In genomic region chr5:157390179-157390923, GRCh38 we compare ENCODE assay signal across 8 cellular contexts.
A peak's percentile ranks its signal among the peaks of the same experiment; 100 is the strongest.
DNase-seq lines count a peak whose midpoint lies in the region; ATAC-seq, FAIRE-seq and TF ChIP-seq lines count a peak whose summit lies in the region.

No MANE protein-coding gene starts in this region.

- no peaks in the 10 kb centered on the region for H3K9me3 Mint-ChIP-seq in naive thymus-derived CD8-positive, alpha-beta T cell

- DNase-seq in COLO829 (ENCODE audit: low spot score): peak; percentile 35
- peak; percentile 91 for DNase-seq in astrocyte of the hippocampus (ENCODE audit: low read depth, low spot score)
- peak in 1 of 10 donors; percentile 20 for DNase-seq in naive thymus-derived CD8-positive, alpha-beta T cell
- peak; percentile 91 for DNase-seq in urothelium cell line (ENCODE audit: low spot score)
- DNase-seq in cerebellum (ENCODE audit: low spot score): no peak

- H3K27ac Mint-ChIP-seq in naive thymus-derived CD8-positive, alpha-beta T cell: peak overlapping the region; percentile 4 to 95 (median 80)

- peak; percentile 62 for FAIRE-seq in urothelium cell line (lab: Jason Lieb, UNC)

- POLR2A ChIA-PET in naive thymus-derived CD8-positive, alpha-beta T cell (lab: Charles Lee): no interaction called here

- peak; percentile 72 for ATAC-seq in SK-N-SH treated with all-trans-retinoic acid at 6 μM for 48 hours
- ATAC-seq in naive thymus-derived CD8-positive, alpha-beta T cell: peak in 1 of 2 donors; percentile 33
- no peak for ATAC-seq in GM18907 (IDR thresholded peaks at IDR 0.05; ENCODE audit: unreplicated experiment)
- ATAC-seq in HG03565 (IDR thresholded peaks at IDR 0.05; ENCODE audit: unreplicated experiment): no peak

- H3K4me1 Mint-ChIP-seq in naive thymus-derived CD8-positive, alpha-beta T cell: peaks cover 4 to 12% (median 6%) of the 10 kb centered on the region in 4 donors

- peaks cover 18 to 81% (median 45%) of the 10 kb centered on the region in 3 donors for H3K36me3 Mint-ChIP-seq in naive thymus-derived CD8-positive, alpha-beta T cell

- peak overlapping the region in 1 of 10 donors; percentile 60 for H3K4me3 Mint-ChIP-seq in naive thymus-derived CD8-positive, alpha-beta T cell

- no peaks in the 10 kb centered on the region for H3K27me3 Mint-ChIP-seq in naive thymus-derived CD8-positive, alpha-beta T cell

TF ChIP-seq in SK-N-SH treated with all-trans-retinoic acid at 6 μM for 48 hours, 23 proteins besides CTCF, POLR2A, EP300 and RAD21:
- TF ChIP-seq BACH2 (CRISPR knock-in tag; IDR thresholded peaks at IDR 0.05; ENCODE audit: borderline replicate concordance) (no peak), GLIS3 (CRISPR knock-in tag; IDR thresholded peaks at IDR 0.05) (no peak), PPARA (CRISPR knock-in tag; IDR thresholded peaks at IDR 0.05; ENCODE audit: borderline replicate concordance) (no peak), ZNF565 (CRISPR knock-in tag; conservative IDR thresholded peaks at IDR 0.05; ENCODE audit: low read depth) (no peak), ISL1 (CRISPR knock-in tag; IDR thresholded peaks at IDR 0.05) (no peak), OSR1 (CRISPR knock-in tag; IDR thresholded peaks at IDR 0.05) (no peak), ZNF8 (CRISPR knock-in tag; IDR thresholded peaks at IDR 0.05) (no peak), ZNF70 (CRISPR knock-in tag; IDR thresholded peaks at IDR 0.05) (no peak), ESRRG (CRISPR knock-in tag; IDR thresholded peaks at IDR 0.05) (no peak), CSRNP3 (CRISPR knock-in tag; IDR thresholded peaks at IDR 0.05) (no peak), CSDC2 (CRISPR knock-in tag; IDR thresholded peaks at IDR 0.05) (no peak), CREB5 (CRISPR knock-in tag; IDR thresholded peaks at IDR 0.05; ENCODE audit: low read depth) (no peak), ZFP30 (CRISPR knock-in tag; IDR thresholded peaks at IDR 0.05) (no peak), ARNTL (CRISPR knock-in tag; IDR thresholded peaks at IDR 0.05; ENCODE audit: borderline replicate concordance, low read depth) (no peak), RARB (CRISPR knock-in tag; IDR thresholded peaks at IDR 0.05) (no peak), ZFP3 (CRISPR knock-in tag; IDR thresholded peaks at IDR 0.05) (no peak), ZC3H10 (CRISPR knock-in tag; IDR thresholded peaks at IDR 0.05) (no peak)
- TF ChIP-seq, protein P1, sequence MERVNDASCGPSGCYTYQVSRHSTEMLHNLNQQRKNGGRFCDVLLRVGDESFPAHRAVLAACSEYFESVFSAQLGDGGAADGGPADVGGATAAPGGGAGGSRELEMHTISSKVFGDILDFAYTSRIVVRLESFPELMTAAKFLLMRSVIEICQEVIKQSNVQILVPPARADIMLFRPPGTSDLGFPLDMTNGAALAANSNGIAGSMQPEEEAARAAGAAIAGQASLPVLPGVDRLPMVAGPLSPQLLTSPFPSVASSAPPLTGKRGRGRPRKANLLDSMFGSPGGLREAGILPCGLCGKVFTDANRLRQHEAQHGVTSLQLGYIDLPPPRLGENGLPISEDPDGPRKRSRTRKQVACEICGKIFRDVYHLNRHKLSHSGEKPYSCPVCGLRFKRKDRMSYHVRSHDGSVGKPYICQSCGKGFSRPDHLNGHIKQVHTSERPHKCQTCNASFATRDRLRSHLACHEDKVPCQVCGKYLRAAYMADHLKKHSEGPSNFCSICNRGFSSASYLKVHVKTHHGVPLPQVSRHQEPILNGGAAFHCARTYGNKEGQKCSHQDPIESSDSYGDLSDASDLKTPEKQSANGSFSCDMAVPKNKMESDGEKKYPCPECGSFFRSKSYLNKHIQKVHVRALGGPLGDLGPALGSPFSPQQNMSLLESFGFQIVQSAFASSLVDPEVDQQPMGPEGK (CRISPR knock-in tag; IDR thresholded peaks at IDR 0.05; ENCODE audit: borderline replicate concordance): no peak
- TF ChIP-seq, protein P2, sequence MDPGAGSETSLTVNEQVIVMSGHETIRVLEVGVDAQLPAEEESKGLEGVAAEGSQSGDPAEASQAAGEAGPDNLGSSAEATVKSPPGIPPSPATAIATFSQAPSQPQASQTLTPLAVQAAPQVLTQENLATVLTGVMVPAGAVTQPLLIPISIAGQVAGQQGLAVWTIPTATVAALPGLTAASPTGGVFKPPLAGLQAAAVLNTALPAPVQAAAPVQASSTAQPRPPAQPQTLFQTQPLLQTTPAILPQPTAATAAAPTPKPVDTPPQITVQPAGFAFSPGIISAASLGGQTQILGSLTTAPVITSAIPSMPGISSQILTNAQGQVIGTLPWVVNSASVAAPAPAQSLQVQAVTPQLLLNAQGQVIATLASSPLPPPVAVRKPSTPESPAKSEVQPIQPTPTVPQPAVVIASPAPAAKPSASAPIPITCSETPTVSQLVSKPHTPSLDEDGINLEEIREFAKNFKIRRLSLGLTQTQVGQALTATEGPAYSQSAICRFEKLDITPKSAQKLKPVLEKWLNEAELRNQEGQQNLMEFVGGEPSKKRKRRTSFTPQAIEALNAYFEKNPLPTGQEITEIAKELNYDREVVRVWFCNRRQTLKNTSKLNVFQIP (CRISPR knock-in tag; IDR thresholded peaks at IDR 0.05; ENCODE audit: borderline replicate concordance, low read depth): no peak
- TF ChIP-seq, protein P3, sequence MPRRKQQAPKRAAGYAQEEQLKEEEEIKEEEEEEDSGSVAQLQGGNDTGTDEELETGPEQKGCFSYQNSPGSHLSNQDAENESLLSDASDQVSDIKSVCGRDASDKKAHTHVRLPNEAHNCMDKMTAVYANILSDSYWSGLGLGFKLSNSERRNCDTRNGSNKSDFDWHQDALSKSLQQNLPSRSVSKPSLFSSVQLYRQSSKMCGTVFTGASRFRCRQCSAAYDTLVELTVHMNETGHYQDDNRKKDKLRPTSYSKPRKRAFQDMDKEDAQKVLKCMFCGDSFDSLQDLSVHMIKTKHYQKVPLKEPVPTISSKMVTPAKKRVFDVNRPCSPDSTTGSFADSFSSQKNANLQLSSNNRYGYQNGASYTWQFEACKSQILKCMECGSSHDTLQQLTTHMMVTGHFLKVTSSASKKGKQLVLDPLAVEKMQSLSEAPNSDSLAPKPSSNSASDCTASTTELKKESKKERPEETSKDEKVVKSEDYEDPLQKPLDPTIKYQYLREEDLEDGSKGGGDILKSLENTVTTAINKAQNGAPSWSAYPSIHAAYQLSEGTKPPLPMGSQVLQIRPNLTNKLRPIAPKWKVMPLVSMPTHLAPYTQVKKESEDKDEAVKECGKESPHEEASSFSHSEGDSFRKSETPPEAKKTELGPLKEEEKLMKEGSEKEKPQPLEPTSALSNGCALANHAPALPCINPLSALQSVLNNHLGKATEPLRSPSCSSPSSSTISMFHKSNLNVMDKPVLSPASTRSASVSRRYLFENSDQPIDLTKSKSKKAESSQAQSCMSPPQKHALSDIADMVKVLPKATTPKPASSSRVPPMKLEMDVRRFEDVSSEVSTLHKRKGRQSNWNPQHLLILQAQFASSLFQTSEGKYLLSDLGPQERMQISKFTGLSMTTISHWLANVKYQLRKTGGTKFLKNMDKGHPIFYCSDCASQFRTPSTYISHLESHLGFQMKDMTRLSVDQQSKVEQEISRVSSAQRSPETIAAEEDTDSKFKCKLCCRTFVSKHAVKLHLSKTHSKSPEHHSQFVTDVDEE (CRISPR knock-in tag; IDR thresholded peaks at IDR 0.05): no peak
